ENCODE assay signal across 14 cellular contexts in genomic region chr15:73941449-73941848, GRCh38. TPM values are rescaled to one million over a fixed set of nuclear protein-coding genes. Genes with fewer than 3 reads are reported as not detected.
A peak's percentile ranks its signal among the peaks of the same experiment; 100 is the strongest.
DNase-seq lines count a peak whose midpoint lies in the region; ATAC-seq and TF ChIP-seq lines count a peak whose summit lies in the region.
"Had no signal": no experiment of that assay in that cellular context is flagged by ENCODE, and none has a peak within 500 bp of the region (broad histone marks: within the 10 kb centered on the region; RNA-seq: fewer than 3 reads in every experiment).

No MANE protein-coding gene starts in this region.

- no peak overlapping the region for H3K4me2 ChIP-seq in mesendoderm (ENCODE audit: low read length)

- H3K79me2 ChIP-seq in mesendoderm (ENCODE audit: control insufficient read depth, insufficient read depth, low read length) = no peaks in the 10 kb centered on the region

- H3K27ac ChIP-seq in cardiac muscle cell (peak overlapping the region; percentile 4), mesendoderm (ENCODE audit: low read depth, low read length) (no peak overlapping the region), vagina (peak overlapping the region; percentile 72)
- H3K27ac ChIP-seq: pancreas had no signal

- ATAC-seq in left cardiac atrium = no peak
- no peak for ATAC-seq in activated T-helper 17 cell treated with anti-CD3 and anti-CD28 coated beads, Interleukin-2, amount 50 U/mL, for 72 hours (replicated peaks)
- ATAC-seq: pancreas had no signal

- H3K4me3 Mint-ChIP-seq in activated T-helper 17 cell treated with anti-CD3 and anti-CD28 coated beads, Interleukin-2, amount 50 U/mL, for 72 hours = peak overlapping the region; percentile 17
- H3K4me3 Mint-ChIP-seq: activated T-cell treated with anti-CD3 and anti-CD28 coated beads, Interleukin-2, amount 50 U/mL, for 24 hours had no signal

- H3K4me1 ChIP-seq in cardiac muscle cell (ENCODE audit: low read depth) (peaks cover 45% of the 10 kb centered on the region), mesendoderm (ENCODE audit: control insufficient read depth, low read depth, low read length) (peaks cover 3% of the 10 kb centered on the region), vagina (peaks cover 41% of the 10 kb centered on the region)
- H3K4me1 ChIP-seq: pancreas had no signal

- H3K36me3 Mint-ChIP-seq in activated T-helper 17 cell treated with anti-CD3 and anti-CD28 coated beads, Interleukin-2, amount 50 U/mL, for 72 hours (ENCODE audit: low read depth) = no peaks in the 10 kb centered on the region

- H3K9me3 Mint-ChIP-seq in activated T-helper 17 cell treated with anti-CD3 and anti-CD28 coated beads, Interleukin-2, amount 50 U/mL, for 72 hours = no peaks in the 10 kb centered on the region
- H3K9me3 Mint-ChIP-seq: activated T-cell treated with anti-CD3 and anti-CD28 coated beads, Interleukin-2, amount 50 U/mL, for 24 hours had no signal

- no peak overlapping the region for H4K5ac ChIP-seq in mesendoderm (ENCODE audit: low read length)

- no peak overlapping the region for H2BK5ac ChIP-seq in mesendoderm (ENCODE audit: low read length)

- H3K56ac ChIP-seq in mesendoderm (ENCODE audit: low read length) = no peak overlapping the region

- H3K4me3 ChIP-seq in cardiac muscle cell (no peak overlapping the region), mesendoderm (ENCODE audit: low read length) (no peak overlapping the region), vagina (no peak overlapping the region)
- H3K4me3 ChIP-seq: pancreas had no signal

- H3K79me1 ChIP-seq in mesendoderm (ENCODE audit: low read length) = no peaks in the 10 kb centered on the region

- intact Hi-C loops in left cardiac atrium (cut with DNase I) (no loop called here), vagina (cut with DNase I) (no loop called here)

- no peak overlapping the region for H3K23ac ChIP-seq in mesendoderm (ENCODE audit: low read length)

- H3K4me1 Mint-ChIP-seq in activated T-helper 17 cell treated with anti-CD3 and anti-CD28 coated beads, Interleukin-2, amount 50 U/mL, for 72 hours = peaks cover 17% of the 10 kb centered on the region

- H4K8ac ChIP-seq in mesendoderm (ENCODE audit: low read depth, low read length) = no peak overlapping the region

- no peak overlapping the region for H2BK15ac ChIP-seq in mesendoderm (replicated peaks; ENCODE audit: low read depth)

- no peaks in the 10 kb centered on the region for H3K27me3 Mint-ChIP-seq in activated T-helper 17 cell treated with anti-CD3 and anti-CD28 coated beads, Interleukin-2, amount 50 U/mL, for 72 hours
- H3K27me3 Mint-ChIP-seq: activated T-cell treated with anti-CD3 and anti-CD28 coated beads, Interleukin-2, amount 50 U/mL, for 24 hours had no signal

- H3K36me3 ChIP-seq in cardiac muscle cell (no peaks in the 10 kb centered on the region), mesendoderm (ENCODE audit: control insufficient read depth, insufficient read depth, low read length) (no peaks in the 10 kb centered on the region), vagina (no peaks in the 10 kb centered on the region)
- H3K36me3 ChIP-seq: pancreas had no signal

- H2AK5ac ChIP-seq in mesendoderm (ENCODE audit: low read length) = no peak overlapping the region

- H3K9ac ChIP-seq in mesendoderm (ENCODE audit: low read length) = no peak overlapping the region

- H3K27me3 ChIP-seq in cardiac muscle cell = no peaks in the 10 kb centered on the region
- no peaks in the 10 kb centered on the region for H3K27me3 ChIP-seq in mesendoderm (ENCODE audit: insufficient read depth, low read length, poor library complexity)
- no peaks in the 10 kb centered on the region for H3K27me3 ChIP-seq in vagina
- H3K27me3 ChIP-seq: pancreas had no signal

- WGBS in mesendoderm (ENCODE audit: extremely low coverage, insufficient coverage, low lambda C conversion rate) = no CpG with 5 or more reads among the region's 3 CpGs

- TF ChIP-seq CTCF in cardiac muscle cell (IDR thresholded peaks at IDR 0.05; ENCODE audit: low read depth, low read length) (no peak), vagina (IDR thresholded peaks at IDR 0.05) (no peak)

- H3K4ac ChIP-seq in mesendoderm (ENCODE audit: low read depth, low read length) = no peak overlapping the region

- no peak overlapping the region for H2BK120ac ChIP-seq in mesendoderm (ENCODE audit: low read depth, low read length)

- no peak overlapping the region for H3K18ac ChIP-seq in mesendoderm (ENCODE audit: low read length)

- H3K27ac Mint-ChIP-seq in activated T-helper 17 cell treated with anti-CD3 and anti-CD28 coated beads, Interleukin-2, amount 50 U/mL, for 72 hours = peak overlapping the region; percentile 72

- DNase-seq in cardiac muscle cell (ENCODE audit: low read depth in 1 of 2, low spot score in 1 of 2) (no peak), left cardiac atrium (no peak), mesendoderm (peak; percentile 64), vagina (ENCODE audit: extremely low spot score in 2 of 2) (no peak), NCI-H2171 (lab: John Stamatoyannopoulos, UW) (no peak), erythroblast (lab: John Stamatoyannopoulos, UW) (no peak), HT-29 (ENCODE audit: low spot score) (no peak)
- DNase-seq: activated CD4-positive, alpha-beta T cell treated with anti-CD3 and anti-CD28 coated beads for 48 hours; activated T-cell treated with anti-CD3 and anti-CD28 coated beads, Interleukin-2, amount 50 U/mL, for 24 hours; cerebellar nuclear complex; NCI-H1694; NCI-H526 treated with DMSO at 0.1 percent for 48 hours; pancreas had no signal

- H3K9me3 ChIP-seq in cardiac muscle cell (ENCODE audit: low read depth) (no peaks in the 10 kb centered on the region), vagina (no peaks in the 10 kb centered on the region)
- H3K9me3 ChIP-seq: pancreas had no signal

- TF ChIP-seq POLR2A in vagina (IDR thresholded peaks at IDR 0.05) (no peak), erythroblast (IDR thresholded peaks at IDR 0.05; ENCODE audit: low read length) (no peak)

RNA-seq across cellular contexts. Expression of gene LOXL1, which starts 15.2 kb away (rescaled TPM):
- total RNA-seq in cardiac muscle cell (54.5 and 79.4 TPM in 2 replicates), left cardiac atrium (10 to 100 TPM; 12.0 to 31.5 TPM), vagina (29.0 TPM)
- polyA plus RNA-seq in cardiac muscle cell = 82.3 and 92.4 TPM in 2 replicates
- total RNA-seq in activated T-helper 17 cell treated with anti-CD3 and anti-CD28 coated beads, Interleukin-2, amount 50 U/mL, for 72 hours = 1 to 10 TPM; 3.4 TPM
- 7.6 TPM for polyA plus RNA-seq in mesendoderm (2013, experiment 1 of 2)
- 7.6 TPM for polyA plus RNA-seq in mesendoderm (2013, experiment 2 of 2)
- total RNA-seq in HT-29 (2014; rRNA removed; shearing (Covaris generic)) = 20.0 and 26.1 TPM in 2 replicates

RNA-seq across cellular contexts. Expression of gene STOML1, which starts 50.6 kb away (rescaled TPM):
- total RNA-seq in cardiac muscle cell = 8.2 and 8.8 TPM in 2 replicates
- 9.7 and 15.6 TPM in 2 replicates for polyA plus RNA-seq in cardiac muscle cell
- total RNA-seq in left cardiac atrium = 10 to 100 TPM; 20.3 to 21.1 TPM
- total RNA-seq in activated T-helper 17 cell treated with anti-CD3 and anti-CD28 coated beads, Interleukin-2, amount 50 U/mL, for 72 hours = 1 to 10 TPM; 4.8 to 7.3 TPM
- 1.4 TPM for polyA plus RNA-seq in mesendoderm (2013, experiment 1 of 2)
- 1.5 TPM for polyA plus RNA-seq in mesendoderm (2013, experiment 2 of 2)
- total RNA-seq in vagina = 15.0 TPM
- 13.3 and 23.5 TPM in 2 replicates for total RNA-seq in HT-29 (2014; rRNA removed; shearing (Covaris generic))

RNA-seq across cellular contexts. Expression of gene PML, which starts 53.1 kb away (rescaled TPM):
- total RNA-seq in cardiac muscle cell (28.1 and 40.4 TPM in 2 replicates), left cardiac atrium (10 to 100 TPM; 23.4 to 38.7 TPM), vagina (107 TPM)
- polyA plus RNA-seq in cardiac muscle cell = 21.9 and 27.1 TPM in 2 replicates
- total RNA-seq in activated T-helper 17 cell treated with anti-CD3 and anti-CD28 coated beads, Interleukin-2, amount 50 U/mL, for 72 hours = 10 to 100 TPM; 67.4 to 74.1 TPM
- polyA plus RNA-seq in mesendoderm (2013, experiment 1 of 2) = 20.2 TPM
- 19.6 TPM for polyA plus RNA-seq in mesendoderm (2013, experiment 2 of 2)
- 36.9 and 47.2 TPM in 2 replicates for total RNA-seq in HT-29 (2014; rRNA removed; shearing (Covaris generic))
